Comparison of ENCODE assay signal across 1 cellular context in the genomic region with DNA sequence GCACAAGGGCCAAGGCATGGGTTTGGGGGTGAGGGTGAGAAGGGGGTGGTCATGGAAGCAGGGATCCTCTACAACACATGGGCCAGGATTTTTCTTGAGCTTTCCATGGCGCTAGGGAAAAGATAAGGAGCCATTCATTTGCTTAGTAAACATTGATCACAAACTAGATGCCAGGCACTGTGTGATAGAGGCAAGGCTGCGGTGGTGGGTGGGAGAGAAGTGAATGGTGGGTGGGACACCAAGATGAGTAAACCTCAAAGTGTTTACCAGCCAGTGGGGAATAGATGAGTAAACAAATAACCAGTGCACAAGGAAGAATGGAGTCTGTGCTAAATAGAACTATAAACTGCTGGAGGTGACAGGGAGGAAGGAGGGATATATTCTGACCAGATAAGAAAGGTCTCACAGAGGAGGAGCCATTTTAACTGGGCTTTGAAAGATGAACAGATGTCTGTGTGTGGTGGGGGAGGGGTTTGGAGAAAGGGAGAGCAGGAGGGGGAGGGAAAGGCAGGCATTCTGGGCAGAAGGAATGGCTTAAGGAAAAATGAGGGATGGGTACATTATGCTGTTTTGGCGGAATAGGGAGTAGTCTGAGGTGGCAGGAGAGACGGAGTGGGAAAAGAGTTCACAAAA.
TF ChIP-seq lines count a peak whose summit lies in the region.

No MANE protein-coding gene starts in this region.

TF ChIP-seq in HepG2, 621 proteins besides CTCF, POLR2A, EP300 and RAD21:
- TF ChIP-seq MTF1 (CRISPR knock-in tag; IDR thresholded peaks at IDR 0.05) (no peak), POLR2AphosphoS2 (IDR thresholded peaks at IDR 0.05; ENCODE audit: low read depth, low read length) (no peak), MIER2 (CRISPR knock-in tag; IDR thresholded peaks at IDR 0.05) (no peak), ZNF703 (CRISPR knock-in tag; IDR thresholded peaks at IDR 0.05; ENCODE audit: borderline replicate concordance) (no peak)
- TF ChIP-seq, protein P1, sequence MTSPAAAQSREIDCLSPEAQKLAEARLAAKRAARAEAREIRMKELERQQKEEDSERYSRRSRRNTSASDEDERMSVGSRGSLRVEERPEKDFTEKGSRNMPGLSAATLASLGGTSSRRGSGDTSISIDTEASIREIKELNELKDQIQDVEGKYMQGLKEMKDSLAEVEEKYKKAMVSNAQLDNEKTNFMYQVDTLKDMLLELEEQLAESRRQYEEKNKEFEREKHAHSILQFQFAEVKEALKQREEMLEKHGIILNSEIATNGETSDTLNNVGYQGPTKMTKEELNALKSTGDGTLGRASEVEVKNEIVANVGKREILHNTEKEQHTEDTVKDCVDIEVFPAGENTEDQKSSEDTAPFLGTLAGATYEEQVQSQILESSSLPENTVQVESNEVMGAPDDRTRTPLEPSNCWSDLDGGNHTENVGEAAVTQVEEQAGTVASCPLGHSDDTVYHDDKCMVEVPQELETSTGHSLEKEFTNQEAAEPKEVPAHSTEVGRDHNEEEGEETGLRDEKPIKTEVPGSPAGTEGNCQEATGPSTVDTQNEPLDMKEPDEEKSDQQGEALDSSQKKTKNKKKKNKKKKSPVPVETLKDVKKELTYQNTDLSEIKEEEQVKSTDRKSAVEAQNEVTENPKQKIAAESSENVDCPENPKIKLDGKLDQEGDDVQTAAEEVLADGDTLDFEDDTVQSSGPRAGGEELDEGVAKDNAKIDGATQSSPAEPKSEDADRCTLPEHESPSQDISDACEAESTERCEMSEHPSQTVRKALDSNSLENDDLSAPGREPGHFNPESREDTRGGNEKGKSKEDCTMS (CRISPR knock-in tag; conservative IDR thresholded peaks at IDR 0.05) = no peak
